ENCODE assay signal across 19 cellular contexts in genomic region chr10:49170632-49171325, GRCh38. TPM values are rescaled to one million over a fixed set of nuclear protein-coding genes. Genes with fewer than 3 reads are reported as not detected.
DNase-seq lines count a peak whose midpoint lies in the region; ATAC-seq and TF ChIP-seq lines count a peak whose summit lies in the region.
"Had no signal": no experiment of that assay in that cellular context is flagged by ENCODE, and none has a peak within 500 bp of the region (broad histone marks: within the 10 kb centered on the region; RNA-seq: fewer than 3 reads in every experiment).

No MANE protein-coding gene starts in this region.

- no peak overlapping the region for H3K9ac ChIP-seq in smooth muscle cell (ENCODE audit: low read depth)
- H3K9ac ChIP-seq: BLaER1 had no signal

- no peaks in the 10 kb centered on the region for H4K20me1 ChIP-seq in smooth muscle cell (ENCODE audit: low read depth)
- H4K20me1 ChIP-seq: BLaER1 had no signal

- H3K79me2 ChIP-seq in smooth muscle cell (ENCODE audit: low read depth), result no peaks in the 10 kb centered on the region

- H3K9me3 ChIP-seq in smooth muscle cell (replicated peaks; ENCODE audit: low read depth), result no peaks in the 10 kb centered on the region
- H3K9me3 ChIP-seq: BLaER1 had no signal

- H3K4me1 Mint-ChIP-seq in activated T-helper 17 cell treated with anti-CD3 and anti-CD28 coated beads, Interleukin-2, amount 50 U/mL, for 72 hours, result peaks cover 27% of the 10 kb centered on the region
- peaks cover 31 to 45% of the 10 kb centered on the region in 2 donors for H3K4me1 Mint-ChIP-seq in immature natural killer cell
- H3K4me1 Mint-ChIP-seq in stimulated activated memory B cell treated with anti-CD40 and anti-IgM and Interleukin-4, amounts not matched to agents 10 μg/mL and 1 μg/mL and 100 μg/mL, for 72 hours, result peaks cover 96% of the 10 kb centered on the region

- H3K36me3 ChIP-seq in smooth muscle cell (ENCODE audit: low read depth), result no peaks in the 10 kb centered on the region
- H3K36me3 ChIP-seq: BLaER1 had no signal

- 72% methylated on average over 6 of the region's 6 CpGs for WGBS in smooth muscle cell (ENCODE audit: low lambda C conversion rate)

- H2AFZ ChIP-seq in smooth muscle cell (ENCODE audit: low read depth), result no peak overlapping the region

- no peaks in the 10 kb centered on the region for H3K27me3 ChIP-seq in smooth muscle cell (ENCODE audit: low read depth)
- H3K27me3 ChIP-seq: BLaER1 had no signal

- peak overlapping the region; percentile 7 for H3K4me3 Mint-ChIP-seq in activated T-helper 17 cell treated with anti-CD3 and anti-CD28 coated beads, Interleukin-2, amount 50 U/mL, for 72 hours
- no peak overlapping the region for H3K4me3 Mint-ChIP-seq in immature natural killer cell
- H3K4me3 Mint-ChIP-seq in stimulated activated memory B cell treated with anti-CD40 and anti-IgM and Interleukin-4, amounts not matched to agents 10 μg/mL and 1 μg/mL and 100 μg/mL, for 72 hours, result no peak overlapping the region
- H3K4me3 Mint-ChIP-seq: CD8-positive, alpha-beta T cell had no signal

- H3K27ac ChIP-seq in smooth muscle cell (ENCODE audit: low read depth), result no peak overlapping the region
- H3K27ac ChIP-seq: BLaER1 had no signal

- ATAC-seq in activated T-helper 17 cell treated with anti-CD3 and anti-CD28 coated beads, Interleukin-2, amount 50 U/mL, for 72 hours (replicated peaks), result no peak
- ATAC-seq in stimulated activated memory B cell treated with anti-CD40 and anti-IgM and Interleukin-4, amounts not matched to agents 10 μg/mL and 1 μg/mL and 100 μg/mL, for 72 hours, result no peak
- ATAC-seq in HG02852 (IDR thresholded peaks at IDR 0.05; ENCODE audit: unreplicated experiment), result no peak
- ATAC-seq: CD8-positive, alpha-beta T cell had no signal

- no peak overlapping the region for H3K4me3 ChIP-seq in smooth muscle cell
- H3K4me3 ChIP-seq: BLaER1 had no signal

- no peaks in the 10 kb centered on the region for H3F3A ChIP-seq in smooth muscle cell (ENCODE audit: low read depth)

- no peaks in the 10 kb centered on the region for H3K4me1 ChIP-seq in smooth muscle cell (ENCODE audit: low read depth)

- no peak for TF ChIP-seq CTCF in smooth muscle cell (IDR thresholded peaks at IDR 0.05; ENCODE audit: borderline replicate concordance, insufficient read depth, poor library complexity, severe bottlenecking)

- H3K9me3 Mint-ChIP-seq in activated T-helper 17 cell treated with anti-CD3 and anti-CD28 coated beads, Interleukin-2, amount 50 U/mL, for 72 hours, result no peaks in the 10 kb centered on the region
- H3K9me3 Mint-ChIP-seq in immature natural killer cell, result peaks cover 0 to 1% (median 0%) of the 10 kb centered on the region in 6 donors
- no peaks in the 10 kb centered on the region for H3K9me3 Mint-ChIP-seq in stimulated activated memory B cell treated with anti-CD40 and anti-IgM and Interleukin-4, amounts not matched to agents 10 μg/mL and 1 μg/mL and 100 μg/mL, for 72 hours
- H3K9me3 Mint-ChIP-seq: CD8-positive, alpha-beta T cell had no signal

- peak; percentile 49 for DNase-seq in activated CD8-positive, alpha-beta memory T cell treated with anti-CD3 and anti-CD28 coated beads for 24 hours
- DNase-seq in activated CD8-positive, alpha-beta memory T cell treated with anti-CD3 and anti-CD28 coated beads, Interleukin-2, amount 50 U/mL, for 48 hours, result no peak
- DNase-seq in immature natural killer cell (no peak), smooth muscle cell (lab: John Stamatoyannopoulos, UW; ENCODE audit: unreplicated experiment) (no peak)
- no peak for DNase-seq in effector CD8-positive, alpha-beta T cell (lab: John Stamatoyannopoulos, UW)
- DNase-seq: CD8-positive, alpha-beta T cell; DMS79; NCI-H1048; NCI-H146; NCI-H2081; NCI-H510A; NCI-H774; RPMI8226 had no signal

- H3K27me3 Mint-ChIP-seq in activated T-helper 17 cell treated with anti-CD3 and anti-CD28 coated beads, Interleukin-2, amount 50 U/mL, for 72 hours, result no peaks in the 10 kb centered on the region
- peaks cover 0 to 5% (median 0%) of the 10 kb centered on the region in 3 donors for H3K27me3 Mint-ChIP-seq in immature natural killer cell (ENCODE audit: low read depth in 3 of 3)
- no peaks in the 10 kb centered on the region for H3K27me3 Mint-ChIP-seq in stimulated activated memory B cell treated with anti-CD40 and anti-IgM and Interleukin-4, amounts not matched to agents 10 μg/mL and 1 μg/mL and 100 μg/mL, for 72 hours

- peak overlapping the region; percentile 59 for H3K27ac Mint-ChIP-seq in activated T-helper 17 cell treated with anti-CD3 and anti-CD28 coated beads, Interleukin-2, amount 50 U/mL, for 72 hours
- H3K27ac Mint-ChIP-seq in immature natural killer cell, result peak overlapping the region in 5 of 6 donors; percentile 28 to 49 (median 44)
- peak overlapping the region; percentile 99 for H3K27ac Mint-ChIP-seq in stimulated activated memory B cell treated with anti-CD40 and anti-IgM and Interleukin-4, amounts not matched to agents 10 μg/mL and 1 μg/mL and 100 μg/mL, for 72 hours
- H3K27ac Mint-ChIP-seq: CD8-positive, alpha-beta T cell had no signal

- no peak overlapping the region for H3K4me2 ChIP-seq in smooth muscle cell
- H3K4me2 ChIP-seq: BLaER1 had no signal

- peaks cover 97% of the 10 kb centered on the region for H3K36me3 Mint-ChIP-seq in activated T-helper 17 cell treated with anti-CD3 and anti-CD28 coated beads, Interleukin-2, amount 50 U/mL, for 72 hours (ENCODE audit: low read depth)
- peaks cover 4 to 5% (median 4%) of the 10 kb centered on the region in 3 donors for H3K36me3 Mint-ChIP-seq in immature natural killer cell
- H3K36me3 Mint-ChIP-seq in stimulated activated memory B cell treated with anti-CD40 and anti-IgM and Interleukin-4, amounts not matched to agents 10 μg/mL and 1 μg/mL and 100 μg/mL, for 72 hours, result peaks cover 35% of the 10 kb centered on the region
- H3K36me3 Mint-ChIP-seq: CD8-positive, alpha-beta T cell had no signal

RNA-seq across cellular contexts. Expression of gene TMEM273, which starts 17.4 kb away (rescaled TPM):
- 100 to 1,000 TPM in 1 of 2 donors, 10 to 100 TPM in 1; 92.2 to 262 TPM for total RNA-seq in activated T-helper 17 cell treated with anti-CD3 and anti-CD28 coated beads, Interleukin-2, amount 50 U/mL, for 72 hours
- polyA plus RNA-seq in immature natural killer cell, result 100 to 1,000 TPM in 1 of 3 donors, 10 to 100 TPM in 2; 23.4 to 114 (median 47.0) TPM
- 0.09 TPM in 1 of 2 replicates, not detected in the other for total RNA-seq in smooth muscle cell
- not detected in 2 replicates for polyA plus RNA-seq in smooth muscle cell
- total RNA-seq: A172, MCF 10A had no signal

RNA-seq across cellular contexts. Expression of gene FAM170B, which starts 37.0 kb away (rescaled TPM):
- total RNA-seq in activated T-helper 17 cell treated with anti-CD3 and anti-CD28 coated beads, Interleukin-2, amount 50 U/mL, for 72 hours, result not detected
- polyA plus RNA-seq in immature natural killer cell, result not detected
- not detected in 2 replicates for total RNA-seq in smooth muscle cell
- polyA plus RNA-seq in smooth muscle cell, result not detected in 2 replicates
- total RNA-seq: A172; CD8-positive, alpha-beta T cell; MCF 10A had no signal

RNA-seq across cellular contexts. Expression of gene VSTM4, which starts 55.5 kb away (rescaled TPM):
- total RNA-seq in activated T-helper 17 cell treated with anti-CD3 and anti-CD28 coated beads, Interleukin-2, amount 50 U/mL, for 72 hours, result under 1 TPM; 0.06 to 0.13 TPM
- polyA plus RNA-seq in immature natural killer cell (under 1 TPM in 2 of 3 donors, not detected in 1; 0.03 to 0.12 TPM), smooth muscle cell (5.7 and 7.7 TPM in 2 replicates)
- total RNA-seq in smooth muscle cell, result 5.1 and 5.2 TPM in 2 replicates
- total RNA-seq: CD8-positive, alpha-beta T cell; MCF 10A had no signal

Comparison
In these comparisons a context has a peak if more than half of its experiments do, and no peak if none do; other contexts are left out.
1. H3K27ac Mint-ChIP-seq: peak in every context shown above with its lines; median percentile 99 in stimulated activated memory B cell treated with anti-CD40 and anti-IgM and Interleukin-4, amounts not matched to agents 10 μg/mL and 1 μg/mL and 100 μg/mL, for 72 hours; 59 in activated T-helper 17 cell treated with anti-CD3 and anti-CD28 coated beads, Interleukin-2, amount 50 U/mL, for 72 hours; 44 in immature natural killer cell.
2. RNA of gene TMEM273, which starts 17.4 kb away (total RNA-seq): 92.2 to 262 TPM in activated T-helper 17 cell treated with anti-CD3 and anti-CD28 coated beads, Interleukin-2, amount 50 U/mL, for 72 hours; 0.09 TPM in smooth muscle cell; every median in the first group is over 10 times any median in the second.